21 cellular contexts compared by ENCODE assay signal in genomic region chr11:2475151-2475918, GRCh38. TPM values are rescaled to one million over a fixed set of nuclear protein-coding genes. Genes with fewer than 3 reads are reported as not detected.
"Had no signal": no experiment of that assay in that cellular context is flagged by ENCODE, and none has a peak within 500 bp of the region (broad histone marks: within the 10 kb centered on the region; RNA-seq: fewer than 3 reads in every experiment).

No MANE protein-coding gene starts in this region.

- H3K27ac ChIP-seq: foreskin keratinocyte, SK-N-MC, transverse colon had no signal

- H3K4me1 ChIP-seq: foreskin keratinocyte had no signal

- ATAC-seq: activated CD8-positive, alpha-beta T cell treated with anti-CD3 and anti-CD28 coated beads, Interleukin-2, amount 10 ng/mL, durations not matched to agents 7 days and 5 days; foreskin keratinocyte; left lobe of liver; natural killer cell; stimulated activated naive CD8-positive, alpha-beta T cell treated with anti-CD3 and anti-CD28 coated beads, Interleukin-15, Interleukin-2, amounts not matched to agents 100 U/mL and 50 U/mL, for 24 hours; T-cell had no signal

- H3K27me3 ChIP-seq: transverse colon had no signal

- H3K4me3 ChIP-seq: mucosa of descending colon, SK-N-MC, transverse colon had no signal

- H3K36me3 ChIP-seq: transverse colon had no signal

- H3K9me3 ChIP-seq: transverse colon had no signal

- H3K27me3 Mint-ChIP-seq: activated CD4-positive, alpha-beta T cell treated with anti-CD3 and anti-CD28 coated beads, Interleukin-2, amount 10 ng/mL, durations not matched to agents 7 days and 5 days; activated naive CD8-positive, alpha-beta T cell; T-cell had no signal

- H3K4me3 Mint-ChIP-seq: activated CD4-positive, alpha-beta T cell treated with anti-CD3 and anti-CD28 coated beads, Interleukin-2, amount 10 ng/mL, durations not matched to agents 7 days and 5 days; activated CD8-positive, alpha-beta T cell treated with anti-CD3 and anti-CD28 coated beads, Interleukin-2, amount 10 ng/mL, durations not matched to agents 7 days and 5 days; activated naive CD8-positive, alpha-beta T cell; natural killer cell; T-cell had no signal

- H3K27ac Mint-ChIP-seq: activated CD4-positive, alpha-beta T cell treated with anti-CD3 and anti-CD28 coated beads, Interleukin-2, amount 10 ng/mL, durations not matched to agents 7 days and 5 days; activated naive CD8-positive, alpha-beta T cell; natural killer cell; progenitor cell of endocrine pancreas; T-cell had no signal

- DNase-seq: activated CD4-positive, alpha-beta T cell treated with anti-CD3 and anti-CD28 coated beads, Interleukin-2, amount 10 ng/mL, durations not matched to agents 7 days and 5 days; activated CD8-positive, alpha-beta T cell treated with anti-CD3 and anti-CD28 coated beads, Interleukin-2, amount 10 ng/mL, durations not matched to agents 7 days and 5 days; amniotic stem cell; dermis blood vessel endothelial cell; effector memory CD4-positive, alpha-beta T cell; foreskin keratinocyte; hypothalamus; natural killer cell; nucleus accumbens; stimulated activated naive CD8-positive, alpha-beta T cell treated with anti-CD3 and anti-CD28 coated beads, Interleukin-15, Interleukin-2, amounts not matched to agents 100 U/mL and 50 U/mL, for 24 hours; T-cell; T-helper 9 cell had no signal

RNA-seq across cellular contexts. Expression of gene KCNQ1, which starts 30.5 kb away (rescaled TPM):
- total RNA-seq: chondrocyte, foreskin keratinocyte, lung microvascular endothelial cell had no signal
- polyA plus RNA-seq: foreskin keratinocyte, keratinocyte had no signal

RNA-seq across cellular contexts. Expression of gene TRPM5, which starts 31.0 kb away (rescaled TPM):
- total RNA-seq: activated CD8-positive, alpha-beta T cell treated with anti-CD3 and anti-CD28 coated beads, Interleukin-2, amount 10 ng/mL, durations not matched to agents 7 days and 5 days; chondrocyte; dermis blood vessel endothelial cell; foreskin keratinocyte; left lobe of liver; lung microvascular endothelial cell; natural killer cell had no signal
- polyA plus RNA-seq: foreskin keratinocyte, keratinocyte had no signal
